8 cellular contexts compared by ENCODE assay signal in genomic region chr9:70259512-70259802, GRCh38. TPM values are rescaled to one million over a fixed set of nuclear protein-coding genes. Genes with fewer than 3 reads are reported as not detected.
DNase-seq lines count a peak whose midpoint lies in the region; ATAC-seq and TF ChIP-seq lines count a peak whose summit lies in the region.

No MANE protein-coding gene starts in this region.

- H3K9ac ChIP-seq in fibroblast of lung (ENCODE audit: insufficient read depth, low read length) = peak overlapping the region; percentile 98

- H3K27ac ChIP-seq in RWPE2 (ENCODE audit: poor library complexity, severe bottlenecking) (peak overlapping the region; percentile 85), fibroblast of lung (ENCODE audit: insufficient read depth, low read length) (peak overlapping the region; percentile 99), psoas muscle (peak overlapping the region; percentile 98)

- H3K36me3 ChIP-seq in RWPE2 (ENCODE audit: low read depth) (peaks cover 43% of the 10 kb centered on the region), fibroblast of lung (ENCODE audit: control insufficient read depth, insufficient read depth, low read length) (peaks cover 4% of the 10 kb centered on the region), psoas muscle (ENCODE audit: insufficient read depth in 1 of 2, low read depth in 1 of 2) (peaks cover 0 to 4% of the 10 kb centered on the region in 2 donors)

- no peak overlapping the region for H2AFZ ChIP-seq in fibroblast of lung (ENCODE audit: low read length)

- H3K9me3 ChIP-seq in RWPE2 (ENCODE audit: severe bottlenecking) (no peaks in the 10 kb centered on the region), fibroblast of lung (ENCODE audit: control insufficient read depth, insufficient read depth, low read depth, low read length) (no peaks in the 10 kb centered on the region), psoas muscle (no peaks in the 10 kb centered on the region)

- H4K20me1 ChIP-seq in fibroblast of lung (ENCODE audit: control insufficient read depth, extremely low read depth, insufficient read depth, low read length) = no peaks in the 10 kb centered on the region

- peaks cover 59% of the 10 kb centered on the region for H3K79me2 ChIP-seq in fibroblast of lung (ENCODE audit: control insufficient read depth, insufficient read depth, low read length)

- peak overlapping the region; percentile 53 for H3K4me2 ChIP-seq in fibroblast of lung (ENCODE audit: extremely low read depth, insufficient read depth, low read length)

- peaks cover 64% of the 10 kb centered on the region for H3K4me1 ChIP-seq in RWPE2 (ENCODE audit: insufficient read depth, poor library complexity, severe bottlenecking)
- H3K4me1 ChIP-seq in fibroblast of lung (ENCODE audit: control insufficient read depth, extremely low read depth, insufficient read depth, low read length) = peaks cover 12% of the 10 kb centered on the region
- H3K4me1 ChIP-seq in psoas muscle = peaks cover 56% of the 10 kb centered on the region

- DNase-seq in RWPE2 (ENCODE audit: low spot score) = no peak
- no peak for DNase-seq in fibroblast of lung (ENCODE audit: low read depth in 2 of 2)
- no peak for DNase-seq in psoas muscle
- no peak for DNase-seq in NCI-H446 (lab: John Stamatoyannopoulos, UW)
- DNase-seq in activated effector memory CD4-positive, alpha-beta T cell treated with Interleukin-2 at 50 U/mL for 16 hours = no peak
- no peak for DNase-seq in AG08395 (ENCODE audit: low spot score)

- no peaks in the 10 kb centered on the region for H3K27me3 ChIP-seq in RWPE2 (ENCODE audit: insufficient read depth, poor library complexity, severe bottlenecking)
- H3K27me3 ChIP-seq in fibroblast of lung (ENCODE audit: control insufficient read depth, insufficient read depth, low read length) = no peaks in the 10 kb centered on the region
- no peaks in the 10 kb centered on the region for H3K27me3 ChIP-seq in psoas muscle (ENCODE audit: insufficient read depth in 3 of 3, low read length in 2 of 3)

- intact Hi-C loops in psoas muscle (cut with DNase I) = loop anchor here in 1 of 2 donors (10.0 kb wide), 1 partner anchor 495 kb away; the partner anchor contains the start of gene PTAR1

- TF ChIP-seq CTCF in GM12875 (IDR thresholded peaks at IDR 0.05; ENCODE audit: borderline replicate concordance, insufficient read depth, low read depth, low read length) (no peak), RWPE2 (IDR thresholded peaks at IDR 0.05; ENCODE audit: poor library complexity, severe bottlenecking) (no peak), fibroblast of lung (conservative IDR thresholded peaks at IDR 0.05 in 1 of 2, IDR thresholded peaks at IDR 0.05 in 1 of 2; ENCODE audit: low read depth in 1 of 2, low read length in 2 of 2) (no peak), psoas muscle (IDR thresholded peaks at IDR 0.05) (no peak)

- 3 to 4% (median 3%) methylated on average over 10 of the region's 10 CpGs for WGBS in psoas muscle, 3 donors

- H3K4me3 ChIP-seq in GM12875 (ENCODE audit: low read depth, low read length) (peak overlapping the region; percentile 92), RWPE2 (ENCODE audit: severe bottlenecking) (peak overlapping the region; percentile 72), fibroblast of lung (replicated peaks in 1 of 4; ENCODE audit: control extremely low read depth in 1 of 4, insufficient read depth in 1 of 4, low read depth in 3 of 4, low read length in 4 of 4) (peak overlapping the region; percentile 78 to 94 (median 91)), psoas muscle (peak overlapping the region; percentile 78)

- ATAC-seq in RWPE2 (ENCODE audit: low read depth) = no peak
- ATAC-seq in psoas muscle = no peak
- ATAC-seq in HG02759 (IDR thresholded peaks at IDR 0.05; ENCODE audit: unreplicated experiment) = no peak

RNA-seq across cellular contexts. Expression of gene SMC5, which starts 0.7 kb away (rescaled TPM):
- total RNA-seq in fibroblast of lung (29.2 and 45.7 TPM in 2 replicates), psoas muscle (10 to 100 TPM; 18.1 to 21.0 (median 19.9) TPM)
- polyA plus RNA-seq in fibroblast of lung (15.5 and 21.6 TPM in 2 replicates), psoas muscle (10 to 100 TPM in 2 of 3 donors, 1 to 10 TPM in 1; 5.5 to 16.4 (median 11.4) TPM)
- 9.8 and 16.2 TPM in 2 replicates for polyA plus RNA-seq in fibroblast of lung (2012)
- polyA minus RNA-seq in fibroblast of lung (ENCODE audit: low replicate concordance) = 1.8 and 2.9 TPM in 2 replicates
